Comparison of ENCODE assay signal across 14 cellular contexts in genomic region chr16:17342031-17342430, GRCh38.
DNase-seq lines count a peak whose midpoint lies in the region; ATAC-seq, FAIRE-seq and TF ChIP-seq lines count a peak whose summit lies in the region.
"Had no signal": no experiment of that assay in that cellular context is flagged by ENCODE, and none has a peak within 500 bp of the region (broad histone marks: within the 10 kb centered on the region; RNA-seq: fewer than 3 reads in every experiment).

No MANE protein-coding gene starts in this region.

- TF ChIP-seq EP300 in GM12878 (IDR thresholded peaks at IDR 0.05; ENCODE audit: borderline replicate concordance in 1 of 2, control insufficient read depth in 1 of 2, low read depth in 2 of 2, low read length in 2 of 2), result no peak
- no peak for TF ChIP-seq EP300 in transverse colon (IDR thresholded peaks at IDR 0.05; ENCODE audit: low read depth)

- H4K8ac ChIP-seq in mesendoderm (ENCODE audit: low read depth, low read length), result no peak overlapping the region

- no peak overlapping the region for H2BK5ac ChIP-seq in mesendoderm (ENCODE audit: low read length)

- POLR2A ChIA-PET in GM12878 (lab: Charles Lee), result interaction anchor here (0.6 to 3.4 kb wide), 2 partner anchors 15 to 36 kb away, joined by 3 to 15 read pairs; no protein-coding TSS in a partner anchor

- no peaks in the 10 kb centered on the region for H3K27me3 ChIP-seq in GM12878 (replicated peaks in 1 of 2; ENCODE audit: control insufficient read depth in 2 of 2, insufficient read depth in 2 of 2, low read length in 1 of 2)
- no peaks in the 10 kb centered on the region for H3K27me3 ChIP-seq in transverse colon
- H3K27me3 ChIP-seq in mesendoderm (ENCODE audit: insufficient read depth, low read length, poor library complexity), result no peaks in the 10 kb centered on the region
- H3K27me3 ChIP-seq: ovary had no signal

- BruUV-seq in GM12878 (replicated peaks; lab: Mats Ljungman, UMichigan), result no TSS peak

- no peak overlapping the region for H3K4me3 ChIP-seq in GM12878
- no peak overlapping the region for H3K4me3 ChIP-seq in transverse colon
- no peak overlapping the region for H3K4me3 ChIP-seq in mesendoderm (ENCODE audit: low read length)
- H3K4me3 ChIP-seq: ovary had no signal

- 54% methylated on average over 2 of the region's 2 CpGs for WGBS in GM12878 (ENCODE audit: insufficient coverage, insufficient replicate concordance, low lambda C conversion rate, missing lambda C conversion rate)
- WGBS in transverse colon (ENCODE audit: low coverage in 1 of 2), 2 donors, result 60 to 92% methylated on average over 1 to 2 of the region's 2 CpGs
- WGBS in mesendoderm (ENCODE audit: extremely low coverage, insufficient coverage, low lambda C conversion rate), result no CpG with 5 or more reads among the region's 2 CpGs

- peak overlapping the region; percentile 17 to 23 for H3K4me3 Mint-ChIP-seq in activated T-cell treated with anti-CD3 and anti-CD28 coated beads, Interleukin-2, amount 50 U/mL, for 72 hours
- H3K4me3 Mint-ChIP-seq in activated T-cell treated with anti-CD3 and anti-CD28 coated beads, Interleukin-2, amount 50 U/mL, for 4 hours, result no peak overlapping the region
- H3K4me3 Mint-ChIP-seq: endodermal cell had no signal

- H3K4me1 Mint-ChIP-seq in activated T-cell treated with anti-CD3 and anti-CD28 coated beads, Interleukin-2, amount 50 U/mL, for 72 hours (ENCODE audit: low read depth), result peaks cover 72% of the 10 kb centered on the region
- H3K4me1 Mint-ChIP-seq in activated T-cell treated with anti-CD3 and anti-CD28 coated beads, Interleukin-2, amount 50 U/mL, for 4 hours (ENCODE audit: low read depth), result peaks cover 66% of the 10 kb centered on the region
- H3K4me1 Mint-ChIP-seq: endodermal cell had no signal

- in situ Hi-C loops in GM12878 (cut with MboI), result loop anchor here (10.0 kb wide), 1 partner anchor 477 kb away; no protein-coding TSS in a partner anchor
- in situ Hi-C loops in transverse colon (cut with MboI; ENCODE audit: low pct_ligation_motif_present in 1 of 4, low pct_unique_long_range_greater_than_20kb in 1 of 4, low sequenced_read_pairs in 3 of 4), result no loop called here

- TF ChIP-seq POLR2A in GM12878 (IDR thresholded peaks at IDR 0.05; ENCODE audit: low read depth, low read length) (no peak), transverse colon (IDR thresholded peaks at IDR 0.05) (no peak)

- no peak overlapping the region for H3K27ac Mint-ChIP-seq in activated T-cell treated with anti-CD3 and anti-CD28 coated beads, Interleukin-2, amount 50 U/mL, for 72 hours
- H3K27ac Mint-ChIP-seq: endodermal cell had no signal

- no peaks in the 10 kb centered on the region for H3K9me3 ChIP-seq in GM12878 (replicated peaks; ENCODE audit: control insufficient read depth, insufficient read depth, low read length)
- no peaks in the 10 kb centered on the region for H3K9me3 ChIP-seq in transverse colon
- H3K9me3 ChIP-seq: ovary had no signal

- no peak overlapping the region for H3K18ac ChIP-seq in mesendoderm (ENCODE audit: low read length)

- H3K56ac ChIP-seq in mesendoderm (ENCODE audit: low read length), result no peak overlapping the region

- CTCF ChIA-PET in GM12878 (lab: Yijun Ruan, JAX), result interaction anchor here (0.9 to 4.4 kb wide), 6 partner anchors 35 to 107 kb away, joined by 3 to 18 read pairs (median 4); no protein-coding TSS in a partner anchor

- H3K27me3 Mint-ChIP-seq in activated T-cell treated with anti-CD3 and anti-CD28 coated beads, Interleukin-2, amount 50 U/mL, for 72 hours (ENCODE audit: low read depth), result no peaks in the 10 kb centered on the region
- no peaks in the 10 kb centered on the region for H3K27me3 Mint-ChIP-seq in activated T-cell treated with anti-CD3 and anti-CD28 coated beads, Interleukin-2, amount 50 U/mL, for 4 hours (ENCODE audit: low read depth)

- SMC1A ChIA-PET in GM12878 (lab: Charles Lee; ENCODE audit: uncharacterized antibody, unreplicated experiment), result interaction anchor here (0.9 to 10.3 kb wide), 7 partner anchors 17 to 125 kb away, joined by 3 to 303 read pairs (median 4); no protein-coding TSS in a partner anchor

- intact Hi-C loops in GM12878 (cut with micrococcal nuclease; ENCODE audit: unreplicated experiment) (loop anchor here (2.0 kb wide), 2 partner anchors 41 to 121 kb away; no protein-coding TSS in a partner anchor), transverse colon (cut with DNase I; ENCODE audit: low total_unique reads) (loop anchor here (5.0 kb wide), 1 partner anchor 40 kb away; no protein-coding TSS in a partner anchor)

- no peak overlapping the region for H2BK15ac ChIP-seq in mesendoderm (replicated peaks; ENCODE audit: low read depth)

- H3K79me2 ChIP-seq in GM12878 (ENCODE audit: control insufficient read depth, insufficient read depth, low read length) (no peaks in the 10 kb centered on the region), mesendoderm (ENCODE audit: control insufficient read depth, insufficient read depth, low read length) (no peaks in the 10 kb centered on the region)

- no peak for FAIRE-seq in GM12878 (lab: Jason Lieb, UNC)
- FAIRE-seq: RCC 7860 had no signal

- H3K4me2 ChIP-seq in GM12878 (ENCODE audit: control insufficient read depth, insufficient read depth), result no peak overlapping the region
- no peak overlapping the region for H3K4me2 ChIP-seq in mesendoderm (ENCODE audit: low read length)

- H3K9ac ChIP-seq in GM12878 (ENCODE audit: control insufficient read depth, insufficient read depth, low read length), result no peak overlapping the region
- no peak overlapping the region for H3K9ac ChIP-seq in mesendoderm (ENCODE audit: low read length)

- H4K5ac ChIP-seq in mesendoderm (ENCODE audit: low read length), result no peak overlapping the region

- no peak for TF ChIP-seq CTCF in GM12878 (IDR thresholded peaks at IDR 0.05 in 2 of 3, conservative IDR thresholded peaks at IDR 0.05 in 1 of 3; ENCODE audit: control insufficient read depth in 2 of 3, extremely low read depth in 1 of 3, insufficient read depth in 1 of 3, low read depth in 3 of 3, low read length in 3 of 3)
- no peak for TF ChIP-seq CTCF in transverse colon (IDR thresholded peaks at IDR 0.05)

- H3K4me1 ChIP-seq in GM12878 (ENCODE audit: control insufficient read depth, insufficient read depth, low read length) (peaks cover 59% of the 10 kb centered on the region), transverse colon (peaks cover 23 to 55% (median 29%) of the 10 kb centered on the region in 4 donors), mesendoderm (ENCODE audit: control insufficient read depth, low read depth, low read length) (no peaks in the 10 kb centered on the region)

- no peak overlapping the region for H3K4ac ChIP-seq in mesendoderm (ENCODE audit: low read depth, low read length)

- ATAC-seq in activated T-cell treated with anti-CD3 and anti-CD28 coated beads, Interleukin-2, amount 50 U/mL, for 72 hours (replicated peaks in 1 of 2), result peak; percentile 35 to 38
- ATAC-seq in activated T-cell treated with anti-CD3 and anti-CD28 coated beads, Interleukin-2, amount 50 U/mL, for 4 hours, result no peak
- peak; percentile 26; the same call in 2 of the 3 replicates for ATAC-seq in GM12878
- ATAC-seq: left lobe of liver had no signal

- no peaks in the 10 kb centered on the region for H3K36me3 Mint-ChIP-seq in activated T-cell treated with anti-CD3 and anti-CD28 coated beads, Interleukin-2, amount 50 U/mL, for 72 hours (ENCODE audit: insufficient read depth in 2 of 2)
- H3K36me3 Mint-ChIP-seq in activated T-cell treated with anti-CD3 and anti-CD28 coated beads, Interleukin-2, amount 50 U/mL, for 4 hours (ENCODE audit: insufficient read depth), result peaks cover 2% of the 10 kb centered on the region

- H2AFZ ChIP-seq in GM12878 (ENCODE audit: control insufficient read depth, low read depth, low read length), result no peak overlapping the region

- H3K9me3 Mint-ChIP-seq in activated T-cell treated with anti-CD3 and anti-CD28 coated beads, Interleukin-2, amount 50 U/mL, for 72 hours, result no peaks in the 10 kb centered on the region
- H3K9me3 Mint-ChIP-seq in activated T-cell treated with anti-CD3 and anti-CD28 coated beads, Interleukin-2, amount 50 U/mL, for 4 hours, result no peaks in the 10 kb centered on the region
- H3K9me3 Mint-ChIP-seq: endodermal cell had no signal

- H2BK120ac ChIP-seq in mesendoderm (ENCODE audit: low read depth, low read length), result no peak overlapping the region

- no peaks in the 10 kb centered on the region for H4K20me1 ChIP-seq in GM12878 (ENCODE audit: control insufficient read depth, insufficient read depth)

- DNase-seq in activated T-cell treated with anti-CD3 and anti-CD28 coated beads, Interleukin-2, amount 50 U/mL, for 72 hours, result no peak
- no peak for DNase-seq in activated T-cell treated with anti-CD3 and anti-CD28 coated beads, Interleukin-2, amount 50 U/mL, for 4 hours
- DNase-seq in SKM-1 (lab: John Stamatoyannopoulos, UW; ENCODE audit: unreplicated experiment) (peak; percentile 95), GM12878 (ENCODE audit: low read depth, low spot score) (no peak), transverse colon (no peak), NCI-H2107 treated with DMSO at 0.1 percent for 48 hours (lab: John Stamatoyannopoulos, UW; ENCODE audit: unreplicated experiment) (no peak), NCI-H524 (lab: John Stamatoyannopoulos, UW) (no peak), mesendoderm (no peak)
- DNase-seq: endodermal cell; NCI-H187 treated with DMSO at 0.1 percent for 48 hours; ovary; stimulated activated CD4-positive, alpha-beta T cell treated with anti-CD3 and anti-CD28 coated beads, Interleukin-1b, Interleukin-23, amount 100 ng/mL, for 48 hours had no signal

- no peak overlapping the region for H3K23ac ChIP-seq in mesendoderm (ENCODE audit: low read length)

- no peak for TF ChIP-seq RAD21 in GM12878 (IDR thresholded peaks at IDR 0.05; ENCODE audit: insufficient read depth, low read depth, low read length)

- H3K79me1 ChIP-seq in mesendoderm (ENCODE audit: low read length), result peaks cover 2% of the 10 kb centered on the region

- H3K27ac ChIP-seq in GM12878 (ENCODE audit: control insufficient read depth, insufficient read depth) (no peak overlapping the region), transverse colon (peak overlapping the region; percentile 52 to 87 (median 86)), mesendoderm (ENCODE audit: low read depth, low read length) (no peak overlapping the region)
- H3K27ac ChIP-seq: ovary had no signal

- H2AK5ac ChIP-seq in mesendoderm (ENCODE audit: low read length), result no peak overlapping the region

- RAD21 ChIA-PET in GM12878 (lab: Charles Lee; ENCODE audit: unreplicated experiment), result interaction anchor here (1.0 to 8.0 kb wide), 7 partner anchors 31 to 126 kb away, joined by 3 to 162 read pairs (median 6); no protein-coding TSS in a partner anchor

- no peaks in the 10 kb centered on the region for H3K36me3 ChIP-seq in GM12878 (ENCODE audit: control insufficient read depth in 2 of 2, insufficient read depth in 2 of 2, low read length in 1 of 2)
- H3K36me3 ChIP-seq in transverse colon, result no peaks in the 10 kb centered on the region
- no peaks in the 10 kb centered on the region for H3K36me3 ChIP-seq in mesendoderm (ENCODE audit: control insufficient read depth, insufficient read depth, low read length)
- H3K36me3 ChIP-seq: ovary had no signal

TF ChIP-seq in GM12878, 131 proteins besides CTCF, POLR2A, EP300 and RAD21 (continues in another document):
- TF ChIP-seq RUNX3 (IDR thresholded peaks at IDR 0.05; ENCODE audit: low read length) (peak; percentile 50), MTA2 (IDR thresholded peaks at IDR 0.05; ENCODE audit: low read depth) (0 out of 2 replicates have a peak, but pooled peaks have one; percentile 10), CBFB (IDR thresholded peaks at IDR 0.05; ENCODE audit: low read depth) (no peak)

Comparison
In these comparisons a context has a peak if more than half of its experiments do, and no peak if none do; other contexts are left out.
1. ATAC-seq: peak in activated T-cell treated with anti-CD3 and anti-CD28 coated beads, Interleukin-2, amount 50 U/mL, for 72 hours (2 of 2) and GM12878 (single experiment); none in activated T-cell treated with anti-CD3 and anti-CD28 coated beads, Interleukin-2, amount 50 U/mL, for 4 hours (0 of 2).
2. H3K27ac ChIP-seq: peak in transverse colon (4 of 4); none in GM12878 (single experiment) and mesendoderm (single experiment).